1 cellular context compared by ENCODE assay signal in the genomic region with DNA sequence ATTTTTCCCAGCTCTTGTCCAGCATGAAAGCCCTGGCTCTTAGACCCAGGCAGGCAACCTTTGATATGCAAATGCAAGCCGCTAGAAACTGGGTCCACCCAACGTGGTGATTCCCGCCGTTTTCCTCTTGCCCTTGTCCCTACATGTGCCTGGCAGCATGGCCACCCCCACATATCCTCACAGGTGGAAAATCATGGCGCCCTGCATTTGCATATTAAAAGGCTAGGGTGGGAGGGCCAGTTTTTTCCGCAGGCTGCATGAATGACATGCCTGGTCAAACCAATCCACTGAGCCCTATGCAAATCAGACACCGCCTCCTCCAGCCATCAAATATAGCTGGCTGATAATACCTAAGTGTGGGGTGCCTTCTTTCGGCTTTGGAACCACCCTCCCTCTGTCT.
TF ChIP-seq lines count a peak whose summit lies in the region.

No MANE protein-coding gene starts in this region.

TF ChIP-seq in GM23338, 12 proteins besides CTCF, POLR2A, EP300 and RAD21 (continued from another document):
- TF ChIP-seq, protein P1, sequence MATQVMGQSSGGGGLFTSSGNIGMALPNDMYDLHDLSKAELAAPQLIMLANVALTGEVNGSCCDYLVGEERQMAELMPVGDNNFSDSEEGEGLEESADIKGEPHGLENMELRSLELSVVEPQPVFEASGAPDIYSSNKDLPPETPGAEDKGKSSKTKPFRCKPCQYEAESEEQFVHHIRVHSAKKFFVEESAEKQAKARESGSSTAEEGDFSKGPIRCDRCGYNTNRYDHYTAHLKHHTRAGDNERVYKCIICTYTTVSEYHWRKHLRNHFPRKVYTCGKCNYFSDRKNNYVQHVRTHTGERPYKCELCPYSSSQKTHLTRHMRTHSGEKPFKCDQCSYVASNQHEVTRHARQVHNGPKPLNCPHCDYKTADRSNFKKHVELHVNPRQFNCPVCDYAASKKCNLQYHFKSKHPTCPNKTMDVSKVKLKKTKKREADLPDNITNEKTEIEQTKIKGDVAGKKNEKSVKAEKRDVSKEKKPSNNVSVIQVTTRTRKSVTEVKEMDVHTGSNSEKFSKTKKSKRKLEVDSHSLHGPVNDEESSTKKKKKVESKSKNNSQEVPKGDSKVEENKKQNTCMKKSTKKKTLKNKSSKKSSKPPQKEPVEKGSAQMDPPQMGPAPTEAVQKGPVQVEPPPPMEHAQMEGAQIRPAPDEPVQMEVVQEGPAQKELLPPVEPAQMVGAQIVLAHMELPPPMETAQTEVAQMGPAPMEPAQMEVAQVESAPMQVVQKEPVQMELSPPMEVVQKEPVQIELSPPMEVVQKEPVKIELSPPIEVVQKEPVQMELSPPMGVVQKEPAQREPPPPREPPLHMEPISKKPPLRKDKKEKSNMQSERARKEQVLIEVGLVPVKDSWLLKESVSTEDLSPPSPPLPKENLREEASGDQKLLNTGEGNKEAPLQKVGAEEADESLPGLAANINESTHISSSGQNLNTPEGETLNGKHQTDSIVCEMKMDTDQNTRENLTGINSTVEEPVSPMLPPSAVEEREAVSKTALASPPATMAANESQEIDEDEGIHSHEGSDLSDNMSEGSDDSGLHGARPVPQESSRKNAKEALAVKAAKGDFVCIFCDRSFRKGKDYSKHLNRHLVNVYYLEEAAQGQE (IDR thresholded peaks at IDR 0.05; ENCODE audit: unreplicated experiment): no peak
- TF ChIP-seq, protein P2, sequence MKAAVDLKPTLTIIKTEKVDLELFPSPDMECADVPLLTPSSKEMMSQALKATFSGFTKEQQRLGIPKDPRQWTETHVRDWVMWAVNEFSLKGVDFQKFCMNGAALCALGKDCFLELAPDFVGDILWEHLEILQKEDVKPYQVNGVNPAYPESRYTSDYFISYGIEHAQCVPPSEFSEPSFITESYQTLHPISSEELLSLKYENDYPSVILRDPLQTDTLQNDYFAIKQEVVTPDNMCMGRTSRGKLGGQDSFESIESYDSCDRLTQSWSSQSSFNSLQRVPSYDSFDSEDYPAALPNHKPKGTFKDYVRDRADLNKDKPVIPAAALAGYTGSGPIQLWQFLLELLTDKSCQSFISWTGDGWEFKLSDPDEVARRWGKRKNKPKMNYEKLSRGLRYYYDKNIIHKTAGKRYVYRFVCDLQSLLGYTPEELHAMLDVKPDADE (IDR thresholded peaks at IDR 0.05): no peak
- TF ChIP-seq ZNF114 (CRISPR knock-in tag; IDR thresholded peaks at IDR 0.05) (no peak), STAT1 (IDR thresholded peaks at IDR 0.05; ENCODE audit: unreplicated experiment) (no peak), EZH2phosphoT487 (IDR thresholded peaks at IDR 0.05; ENCODE audit: unreplicated experiment) (no peak), EZH2 (IDR thresholded peaks at IDR 0.05; ENCODE audit: low read depth, unreplicated experiment) (no peak), JUNB (IDR thresholded peaks at IDR 0.05; ENCODE audit: unreplicated experiment) (no peak), CREB1 (CRISPR knock-in tag; IDR thresholded peaks at IDR 0.05; ENCODE audit: low read depth) (no peak), ZNF331 (CRISPR knock-in tag; IDR thresholded peaks at IDR 0.05; ENCODE audit: low read depth) (no peak), POLR2AphosphoS5 (IDR thresholded peaks at IDR 0.05; ENCODE audit: low read depth) (no peak)
TF ChIP-seq in GM23338: peak in this region for 0.
